8 cellular contexts compared by ENCODE assay signal in the genomic region with DNA sequence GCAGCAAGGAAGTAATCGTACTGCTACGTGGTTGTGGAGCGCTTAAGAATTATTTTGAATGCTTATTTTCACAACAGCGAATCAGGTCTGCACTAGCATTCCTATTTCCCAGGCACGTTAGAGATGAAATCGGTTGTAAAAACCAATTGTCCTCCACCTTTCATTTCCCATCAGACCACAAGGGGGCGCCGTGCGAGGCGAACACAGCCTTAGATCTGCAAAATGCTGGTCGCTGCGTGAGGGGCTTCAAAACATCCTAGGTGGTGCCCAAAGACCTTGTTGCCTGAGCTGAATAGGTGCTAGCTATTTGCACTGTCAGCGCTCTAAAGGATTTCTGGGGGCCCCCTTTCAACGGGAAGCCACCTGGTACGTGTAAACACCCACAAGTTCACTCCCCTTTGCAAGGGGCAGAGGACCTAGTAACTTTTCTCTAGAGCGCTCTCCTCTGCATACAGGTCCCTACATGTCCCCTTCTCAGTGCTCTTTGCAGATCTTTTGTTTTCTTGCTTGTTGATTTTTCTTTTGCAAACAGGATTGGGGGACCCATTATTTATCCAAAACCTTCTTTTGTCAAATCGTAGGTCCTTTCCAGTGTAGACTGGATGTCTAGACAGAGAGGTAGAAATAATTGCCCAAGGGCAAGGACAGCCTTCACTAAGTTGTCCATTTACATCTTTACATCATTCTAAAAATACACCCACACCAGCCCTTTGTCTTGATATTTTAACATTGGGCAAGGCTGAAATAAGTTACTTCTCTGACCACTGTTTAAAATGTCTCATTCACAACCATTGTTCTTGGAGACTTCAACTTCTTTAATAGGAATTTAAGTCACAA. TPM values are rescaled to one million over a fixed set of nuclear protein-coding genes. Genes with fewer than 3 reads are reported as not detected.
DNase-seq lines count a peak whose midpoint lies in the region; ATAC-seq and TF ChIP-seq lines count a peak whose summit lies in the region.

No MANE protein-coding gene starts in this region.

- no peaks in the 10 kb centered on the region for H3K9me3 ChIP-seq in lower lobe of right lung

- CTCF ChIA-PET in activated CD4-positive, alpha-beta T cell treated with anti-CD3 and anti-CD28 coated beads for 36 hours (lab: Charles Lee) = interaction anchor here (0.6 to 2.5 kb wide), 16 partner anchors 11 to 837 kb away, joined by 3 to 35 read pairs (median 4); no protein-coding TSS in a partner anchor

- peak; percentile 76 for ATAC-seq in activated CD4-positive, alpha-beta T cell treated with anti-CD3 and anti-CD28 coated beads for 36 hours
- ATAC-seq in lower lobe of right lung = peak; percentile 75 to 83

- intact Hi-C loops in activated CD4-positive, alpha-beta T cell treated with anti-CD3 and anti-CD28 coated beads for 36 hours (cut with DNase I, micrococcal nuclease) = loop anchor here (1.0 to 5.0 kb wide), 5 partner anchors 28 to 324 kb away; partner anchors contain the start of gene NEDD9 (in 2 of the 2)
- intact Hi-C loops in lower lobe of right lung (cut with DNase I) = no loop called here

- H3K4me1 ChIP-seq in lower lobe of right lung = peaks cover 9% of the 10 kb centered on the region

- H3K36me3 ChIP-seq in lower lobe of right lung = no peaks in the 10 kb centered on the region

- no peak overlapping the region for H3K4me3 ChIP-seq in lower lobe of right lung

- DNase-seq in NCI-H82 (lab: John Stamatoyannopoulos, UW) = peak; percentile 69
- no peak for DNase-seq in NCI-H82 treated with DMSO at 0.1 percent for 48 hours (lab: John Stamatoyannopoulos, UW; ENCODE audit: unreplicated experiment)
- DNase-seq in NCI-H1105 treated with DMSO at 0.1 percent for 48 hours (lab: John Stamatoyannopoulos, UW) = peak; percentile 80
- DNase-seq in activated CD4-positive, alpha-beta T cell treated with anti-CD3 and anti-CD28 coated beads for 36 hours = peak; percentile 87
- no peak for DNase-seq in chondrocyte (ENCODE audit: low spot score)
- DNase-seq in lower lobe of right lung = peak; percentile 75
- peak; percentile 73 for DNase-seq in stimulated activated CD8-positive, alpha-beta memory T cell treated with anti-CD3 and anti-CD28 coated beads, Interleukin-15, amount 100 ng/mL, for 1 hour (ENCODE audit: low read depth)
- DNase-seq in cortex of kidney (lab: John Stamatoyannopoulos, UW) = no peak

- POLR2A ChIA-PET in activated CD4-positive, alpha-beta T cell treated with anti-CD3 and anti-CD28 coated beads for 36 hours (lab: Charles Lee) = no interaction called here

- H3K36me3 Mint-ChIP-seq in activated CD4-positive, alpha-beta T cell treated with anti-CD3 and anti-CD28 coated beads for 36 hours (ENCODE audit: low read depth) = no peaks in the 10 kb centered on the region
- no peaks in the 10 kb centered on the region for H3K36me3 Mint-ChIP-seq in chondrocyte (ENCODE audit: low read depth)

- peaks cover 13% of the 10 kb centered on the region for H3K4me1 Mint-ChIP-seq in activated CD4-positive, alpha-beta T cell treated with anti-CD3 and anti-CD28 coated beads for 36 hours
- H3K4me1 Mint-ChIP-seq in chondrocyte (ENCODE audit: low read depth) = peaks cover 14% of the 10 kb centered on the region

- H3K27me3 Mint-ChIP-seq in activated CD4-positive, alpha-beta T cell treated with anti-CD3 and anti-CD28 coated beads for 36 hours = no peaks in the 10 kb centered on the region
- no peaks in the 10 kb centered on the region for H3K27me3 Mint-ChIP-seq in chondrocyte (ENCODE audit: low read depth)

- H3K27ac ChIP-seq in lower lobe of right lung = no peak overlapping the region

- no peaks in the 10 kb centered on the region for H3K27me3 ChIP-seq in lower lobe of right lung (ENCODE audit: low read depth)

- H3K27ac Mint-ChIP-seq in activated CD4-positive, alpha-beta T cell treated with anti-CD3 and anti-CD28 coated beads for 36 hours = no peak overlapping the region
- no peak overlapping the region for H3K27ac Mint-ChIP-seq in chondrocyte (ENCODE audit: unreplicated experiment)

- TF ChIP-seq CTCF in chondrocyte (IDR thresholded peaks at IDR 0.05) (peak; percentile 90), lower lobe of right lung (IDR thresholded peaks at IDR 0.05) (peak; percentile 89)

- no peak overlapping the region for H3K4me3 Mint-ChIP-seq in activated CD4-positive, alpha-beta T cell treated with anti-CD3 and anti-CD28 coated beads for 36 hours
- H3K4me3 Mint-ChIP-seq in chondrocyte (ENCODE audit: unreplicated experiment) = no peak overlapping the region

- H3K9me3 Mint-ChIP-seq in activated CD4-positive, alpha-beta T cell treated with anti-CD3 and anti-CD28 coated beads for 36 hours (ENCODE audit: low read depth) = no peaks in the 10 kb centered on the region
- no peaks in the 10 kb centered on the region for H3K9me3 Mint-ChIP-seq in chondrocyte (ENCODE audit: low read depth)

RNA-seq across cellular contexts. Expression of gene NEDD9, which starts 59.7 kb away (rescaled TPM):
- 10 to 100 TPM; 23.6 to 27.3 TPM for total RNA-seq in activated CD4-positive, alpha-beta T cell treated with anti-CD3 and anti-CD28 coated beads for 36 hours
- 23.2 to 42.0 TPM (median 25.2 TPM) in 3 replicates for total RNA-seq in chondrocyte
- total RNA-seq in lower lobe of right lung = 127 TPM

Comparison
In these comparisons a context has a peak if more than half of its experiments do, and no peak if none do; other contexts are left out.
1. DNase-seq: peak in NCI-H82 (single experiment), NCI-H1105 treated with DMSO at 0.1 percent for 48 hours (single experiment), activated CD4-positive, alpha-beta T cell treated with anti-CD3 and anti-CD28 coated beads for 36 hours (single experiment), lower lobe of right lung (single experiment) and stimulated activated CD8-positive, alpha-beta memory T cell treated with anti-CD3 and anti-CD28 coated beads, Interleukin-15, amount 100 ng/mL, for 1 hour (single experiment); none in NCI-H82 treated with DMSO at 0.1 percent for 48 hours (single experiment), chondrocyte (single experiment) and cortex of kidney (single experiment).